In genomic region chr12:6962285-6963015, GRCh38 we compare ENCODE assay signal across 9 cellular contexts. TPM values are rescaled to one million over a fixed set of nuclear protein-coding genes. Genes with fewer than 3 reads are reported as not detected.
A peak's percentile ranks its signal among the peaks of the same experiment; 100 is the strongest.
DNase-seq lines count a peak whose midpoint lies in the region; ATAC-seq and TF ChIP-seq lines count a peak whose summit lies in the region.
"Had no signal": no experiment of that assay in that cellular context is flagged by ENCODE, and none has a peak within 500 bp of the region (broad histone marks: within the 10 kb centered on the region; RNA-seq: fewer than 3 reads in every experiment).

No MANE protein-coding gene starts in this region.

- H3K27ac Mint-ChIP-seq in nephron progenitor cell = peak overlapping the region; percentile 98

- ATAC-seq in HG02798 (IDR thresholded peaks at IDR 0.05; ENCODE audit: poor library complexity, unreplicated experiment) = no peak

- peak overlapping the region; percentile 79 for H3K9ac ChIP-seq in GM23248

- 77 to 80% methylated on average over 25 of the region's 25 CpGs for WGBS in GM23248 (ENCODE audit: low coverage in 1 of 2, low lambda C conversion rate in 2 of 2, missing lambda C conversion rate in 2 of 2), 2 experiments

- no peak for DNase-seq in GM23248
- peak; percentile 83 for DNase-seq in NCI-H510A (lab: John Stamatoyannopoulos, UW)
- no peak for DNase-seq in effector memory CD4-positive, alpha-beta T cell
- no peak for DNase-seq in nephron progenitor cell
- no peak for DNase-seq in foreskin fibroblast
- no peak for DNase-seq in T1000 (lab: John Stamatoyannopoulos, UW)
- no peak for DNase-seq in NCI-H2227 (lab: John Stamatoyannopoulos, UW; ENCODE audit: unreplicated experiment)

- peaks cover 2% of the 10 kb centered on the region for H3K27me3 Mint-ChIP-seq in nephron progenitor cell (ENCODE audit: low read depth, poor library complexity)

- peak overlapping the region; percentile 86 for H3K27ac ChIP-seq in GM23248
- peak overlapping the region; percentile 96 for H3K27ac ChIP-seq in effector memory CD4-positive, alpha-beta T cell (ENCODE audit: insufficient read depth, low read length, poor library complexity, severe bottlenecking)

- no peaks in the 10 kb centered on the region for H3K9me3 ChIP-seq in GM23248 (ENCODE audit: low read depth)
- H3K9me3 ChIP-seq in effector memory CD4-positive, alpha-beta T cell (ENCODE audit: control insufficient read depth, low read length) = no peaks in the 10 kb centered on the region

- H3K79me2 ChIP-seq in GM23248 (ENCODE audit: insufficient read depth) = 0 out of 2 replicates have a peak, but pooled peaks cover under 1% of the 10 kb centered on the region

- TF ChIP-seq CTCF in nephron progenitor cell (IDR thresholded peaks at IDR 0.05) (no peak), foreskin fibroblast (IDR thresholded peaks at IDR 0.05; ENCODE audit: low read depth, low read length) (no peak)

- peak overlapping the region; percentile 41 for H3K4me2 ChIP-seq in GM23248 (ENCODE audit: unreplicated experiment)

- H2AFZ ChIP-seq in GM23248 = peak overlapping the region; percentile 78

- H4K20me1 ChIP-seq in GM23248 (ENCODE audit: insufficient read depth) = no peaks in the 10 kb centered on the region

- H3K36me3 Mint-ChIP-seq in nephron progenitor cell (ENCODE audit: low read depth) = peaks cover 21% of the 10 kb centered on the region

- no peaks in the 10 kb centered on the region for H3K27me3 ChIP-seq in GM23248 (replicated peaks; ENCODE audit: insufficient read depth)
- no peaks in the 10 kb centered on the region for H3K27me3 ChIP-seq in effector memory CD4-positive, alpha-beta T cell (replicated peaks; ENCODE audit: control insufficient read depth, insufficient read depth, low read length, poor library complexity, severe bottlenecking)

- no peak overlapping the region for H3K4me3 ChIP-seq in GM23248
- no peak overlapping the region for H3K4me3 ChIP-seq in effector memory CD4-positive, alpha-beta T cell (ENCODE audit: insufficient read depth, low read depth, low read length, poor library complexity, severe bottlenecking)
- no peak overlapping the region for H3K4me3 ChIP-seq in foreskin fibroblast (ENCODE audit: low read depth in 1 of 2, low read length in 2 of 2)

- in situ Hi-C loops in GM23248 (cut with MboI) = no loop called here

- H3K4me3 Mint-ChIP-seq in nephron progenitor cell = peak overlapping the region; percentile 77

- peaks cover 15% of the 10 kb centered on the region for H3K36me3 ChIP-seq in GM23248 (ENCODE audit: low read depth)
- H3K36me3 ChIP-seq in effector memory CD4-positive, alpha-beta T cell (ENCODE audit: control insufficient read depth, insufficient read depth, low read length) = peaks cover 40% of the 10 kb centered on the region

- H3K9me2 ChIP-seq in GM23248 (ENCODE audit: insufficient read depth) = no peaks in the 10 kb centered on the region

- peaks cover 32% of the 10 kb centered on the region for H3F3A ChIP-seq in GM23248 (ENCODE audit: insufficient read depth)

- no peaks in the 10 kb centered on the region for H3K9me3 Mint-ChIP-seq in nephron progenitor cell

- peaks cover 49% of the 10 kb centered on the region for H3K4me1 Mint-ChIP-seq in nephron progenitor cell

- H3K4me1 ChIP-seq in GM23248 (ENCODE audit: insufficient read depth) = 0 out of 2 replicates have a peak, but pooled peaks cover 7% of the 10 kb centered on the region
- peaks cover 65% of the 10 kb centered on the region for H3K4me1 ChIP-seq in effector memory CD4-positive, alpha-beta T cell (ENCODE audit: control insufficient read depth, insufficient read depth, low read length, poor library complexity, severe bottlenecking)

RNA-seq across cellular contexts. Expression of gene PHB2, which starts 8.0 kb away (rescaled TPM):
- 212 and 221 TPM in 2 replicates for total RNA-seq in GM23248 (2014; rRNA removed; shearing (Covaris generic))
- polyA plus RNA-seq in GM23248 (2016; fragmentation: Nextera tagmentation; extraction: Ambion mirVana) = 130 and 137 TPM in 2 replicates

RNA-seq across cellular contexts. Expression of gene EMG1, which starts 8.3 kb away (rescaled TPM):
- 25.9 and 39.2 TPM in 2 replicates for total RNA-seq in GM23248 (2014; rRNA removed; shearing (Covaris generic))
- polyA plus RNA-seq in GM23248 (2016; fragmentation: Nextera tagmentation; extraction: Ambion mirVana) = 68.6 and 72.1 TPM in 2 replicates

RNA-seq across cellular contexts. Expression of gene PTPN6, which starts 11.3 kb away (rescaled TPM):
- total RNA-seq in GM23248 (2014; rRNA removed; shearing (Covaris generic)) = not detected in 2 replicates
- 0.21 and 0.35 TPM in 2 replicates for polyA plus RNA-seq in GM23248 (2016; fragmentation: Nextera tagmentation; extraction: Ambion mirVana)

RNA-seq across cellular contexts. Expression of gene C12orf57, which starts 18.6 kb away (rescaled TPM):
- total RNA-seq in GM23248 (2014; rRNA removed; shearing (Covaris generic)) = 261 and 264 TPM in 2 replicates
- polyA plus RNA-seq in GM23248 (2016; fragmentation: Nextera tagmentation; extraction: Ambion mirVana) = 247 and 257 TPM in 2 replicates

RNA-seq across cellular contexts. Expression of gene RNU7-1, which starts 18.8 kb away (rescaled TPM):
- total RNA-seq in GM23248 (2014; rRNA removed; shearing (Covaris generic)) = not detected in 2 replicates
- polyA plus RNA-seq in GM23248 (2016; fragmentation: Nextera tagmentation; extraction: Ambion mirVana) = not detected in 2 replicates
- total RNA-seq: renal cortical epithelial cell had no signal
